ENCODE assay signal across 15 cellular contexts in the genomic region with DNA sequence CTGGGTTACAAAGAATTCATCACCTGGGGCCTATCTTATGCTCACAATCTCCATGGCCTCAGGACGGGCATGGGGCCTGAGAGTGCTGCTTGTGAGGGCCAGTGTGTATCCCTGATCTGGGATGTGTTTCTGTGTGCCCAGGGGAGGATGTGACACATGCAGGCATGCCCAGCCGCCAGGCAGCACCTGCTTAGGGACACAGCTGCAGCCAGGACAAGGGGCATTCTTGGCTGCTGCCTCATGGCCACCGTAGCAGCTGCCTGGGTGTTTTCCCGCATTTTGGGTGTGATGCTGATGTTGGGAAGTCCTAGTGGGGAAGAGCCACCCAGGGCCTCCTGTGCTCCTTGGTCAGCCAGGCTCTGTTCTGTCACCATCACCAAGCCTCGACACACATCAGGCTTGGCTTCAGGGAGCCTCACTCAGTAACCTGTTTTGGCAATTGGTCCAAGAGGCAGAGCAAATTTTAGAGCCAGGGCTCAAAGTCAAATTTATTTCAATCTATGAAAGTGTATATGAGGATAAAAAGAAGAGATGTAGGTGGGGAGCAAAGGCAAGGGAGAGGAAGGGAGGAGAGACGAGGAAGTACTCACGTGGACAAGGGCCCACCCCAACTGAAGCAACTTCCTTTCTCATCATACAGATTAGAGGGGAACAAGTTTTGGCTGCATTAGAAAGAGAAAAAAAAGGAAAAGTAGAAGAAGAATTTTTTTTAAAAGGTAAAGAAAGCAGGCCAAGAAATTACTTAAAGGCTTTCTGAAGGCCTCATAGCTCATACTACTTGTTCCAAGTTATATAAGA.
DNase-seq lines count a peak whose midpoint lies in the region; ATAC-seq, FAIRE-seq and TF ChIP-seq lines count a peak whose summit lies in the region.
"Had no signal": no experiment of that assay in that cellular context is flagged by ENCODE, and none has a peak within 500 bp of the region (broad histone marks: within the 10 kb centered on the region; RNA-seq: fewer than 3 reads in every experiment).

No MANE protein-coding gene starts in this region.

- DNase-seq in 8988T = peak; percentile 88
- peak; percentile 10 for DNase-seq in GF-D8 (lab: John Stamatoyannopoulos, UW)
- DNase-seq in PC-9 = peak; percentile 14 to 52
- peak; percentile 30 for DNase-seq in keratinocyte (ENCODE audit: low read depth, low spot score)
- no peak for DNase-seq in HFFc6
- no peak for DNase-seq in activated T-helper 2 cell treated with anti-CD3 and anti-CD28 coated beads, Interferon-gamma antibody, Interleukin-2, Interleukin-4, amounts not matched to agents 10 μg/mL and 5 μg/mL and 100 μg/mL, durations not matched to agents 14 hours and 24 hours and 36 hours (ENCODE audit: low spot score)
- DNase-seq in activated CD4-positive, CD25-positive, alpha-beta regulatory T cell treated with anti-CD3 and anti-CD28 coated beads, Interleukin-2, amount 50 U/mL, for 72 hours = no peak
- DNase-seq: activated T-cell treated with anti-CD3 and anti-CD28 coated beads, Interleukin-2, amount 50 U/mL, for 48 hours; NCI-H2107 had no signal

- H3K4me1 ChIP-seq in PC-9 (replicated peaks; ENCODE audit: insufficient read depth) = peaks cover 21% of the 10 kb centered on the region
- H3K4me1 ChIP-seq in keratinocyte (ENCODE audit: control insufficient read depth, extremely low read depth, insufficient read depth, low read length) = peaks cover 32% of the 10 kb centered on the region
- H3K4me1 ChIP-seq: parathyroid adenoma had no signal

- no peaks in the 10 kb centered on the region for H3K9me1 ChIP-seq in keratinocyte (ENCODE audit: control insufficient read depth, extremely low read depth, insufficient read depth, low read length)

- H3K27me3 ChIP-seq in PC-9 (ENCODE audit: insufficient read depth, low read depth) (no peaks in the 10 kb centered on the region), keratinocyte (ENCODE audit: control insufficient read depth, extremely low read depth, insufficient read depth, low read length) (no peaks in the 10 kb centered on the region)

- H3K79me2 ChIP-seq in PC-9 (ENCODE audit: low read depth) (no peaks in the 10 kb centered on the region), keratinocyte (ENCODE audit: control insufficient read depth, insufficient read depth, low read length) (no peaks in the 10 kb centered on the region)
- H3K79me2 ChIP-seq: parathyroid adenoma had no signal

- POLR2A ChIA-PET in PC-9 (lab: Charles Lee; ENCODE audit: unreplicated experiment) = no interaction called here

- H4K20me1 ChIP-seq in PC-9 (ENCODE audit: insufficient read depth) (no peaks in the 10 kb centered on the region), keratinocyte (ENCODE audit: control insufficient read depth, extremely low read depth, insufficient read depth, low read length) (no peaks in the 10 kb centered on the region)

- H3K27me3 Mint-ChIP-seq in HFFc6 (ENCODE audit: insufficient read depth) = peaks cover 1% of the 10 kb centered on the region; the same call in 1 of the 2 replicates
- no peaks in the 10 kb centered on the region for H3K27me3 Mint-ChIP-seq in activated T-helper 2 cell treated with anti-CD3 and anti-CD28 coated beads, Interferon-gamma antibody, Interleukin-2, Interleukin-4, amounts not matched to agents 10 μg/mL and 5 μg/mL and 100 μg/mL, durations not matched to agents 14 hours and 24 hours and 36 hours (ENCODE audit: low read depth)

- ATAC-seq in HG03095 (IDR thresholded peaks at IDR 0.05; ENCODE audit: unreplicated experiment) = no peak

- TF ChIP-seq CTCF in PC-9 (conservative IDR thresholded peaks at IDR 0.05) (no peak), keratinocyte (optimal IDR thresholded peaks at IDR 0.05 in 1 of 3, IDR thresholded peaks at IDR 0.05 in 1 of 3, conservative IDR thresholded peaks at IDR 0.05 in 1 of 3; ENCODE audit: extremely low read depth in 1 of 3, insufficient read depth in 2 of 3, low read length in 3 of 3) (no peak), HFFc6 (IDR thresholded peaks at IDR 0.05) (no peak)

- no peaks in the 10 kb centered on the region for H3K9me3 Mint-ChIP-seq in HFFc6
- H3K9me3 Mint-ChIP-seq in activated T-helper 2 cell treated with anti-CD3 and anti-CD28 coated beads, Interferon-gamma antibody, Interleukin-2, Interleukin-4, amounts not matched to agents 10 μg/mL and 5 μg/mL and 100 μg/mL, durations not matched to agents 14 hours and 24 hours and 36 hours = no peaks in the 10 kb centered on the region

- H3K36me3 Mint-ChIP-seq in HFFc6 (ENCODE audit: low read depth) = no peaks in the 10 kb centered on the region
- H3K36me3 Mint-ChIP-seq in activated T-helper 2 cell treated with anti-CD3 and anti-CD28 coated beads, Interferon-gamma antibody, Interleukin-2, Interleukin-4, amounts not matched to agents 10 μg/mL and 5 μg/mL and 100 μg/mL, durations not matched to agents 14 hours and 24 hours and 36 hours (ENCODE audit: low read depth) = peaks cover 6% of the 10 kb centered on the region

- no peak overlapping the region for H3K9ac ChIP-seq in keratinocyte (ENCODE audit: control insufficient read depth, extremely low read depth, insufficient read depth, low read length)
- H3K9ac ChIP-seq: parathyroid adenoma had no signal

- H3K27ac ChIP-seq in PC-9 = no peak overlapping the region
- no peak overlapping the region for H3K27ac ChIP-seq in keratinocyte (ENCODE audit: control insufficient read depth, insufficient read depth, low read length)
- H3K27ac ChIP-seq: epithelial cell of prostate, parathyroid adenoma, VCaP had no signal

- H3K9me3 ChIP-seq in PC-9 (ENCODE audit: insufficient read depth, low read depth) (no peaks in the 10 kb centered on the region), keratinocyte (ENCODE audit: control insufficient read depth, low read depth, low read length) (no peaks in the 10 kb centered on the region)

- H3K9me2 ChIP-seq in PC-9 (ENCODE audit: insufficient read depth) = no peaks in the 10 kb centered on the region

- no TSS peak for BruUV-seq in PC-9 (replicated peaks; lab: Mats Ljungman, UMichigan)

- intact Hi-C loops in PC-9 (cut with micrococcal nuclease; ENCODE audit: unreplicated experiment) = no loop called here
- intact Hi-C loops in activated T-helper 2 cell treated with anti-CD3 and anti-CD28 coated beads, Interferon-gamma antibody, Interleukin-2, Interleukin-4, amounts not matched to agents 10 μg/mL and 5 μg/mL and 100 μg/mL, durations not matched to agents 14 hours and 24 hours and 36 hours (cut with micrococcal nuclease) = no loop called here

- dilution Hi-C loops in keratinocyte (cut with MboI; ENCODE audit: extremely low pct_ligation_motif_present, low sequenced_read_pairs) = no loop called here

- H3K4me1 Mint-ChIP-seq in HFFc6 (ENCODE audit: low read depth) = peaks cover 57% of the 10 kb centered on the region
- H3K4me1 Mint-ChIP-seq in activated T-helper 2 cell treated with anti-CD3 and anti-CD28 coated beads, Interferon-gamma antibody, Interleukin-2, Interleukin-4, amounts not matched to agents 10 μg/mL and 5 μg/mL and 100 μg/mL, durations not matched to agents 14 hours and 24 hours and 36 hours (ENCODE audit: low read depth) = peaks cover 34% of the 10 kb centered on the region

- H3K27ac Mint-ChIP-seq in HFFc6 = no peak overlapping the region
- no peak overlapping the region for H3K27ac Mint-ChIP-seq in activated T-helper 2 cell treated with anti-CD3 and anti-CD28 coated beads, Interferon-gamma antibody, Interleukin-2, Interleukin-4, amounts not matched to agents 10 μg/mL and 5 μg/mL and 100 μg/mL, durations not matched to agents 14 hours and 24 hours and 36 hours

- H3K4me3 ChIP-seq in PC-9 (no peak overlapping the region), keratinocyte (ENCODE audit: control insufficient read depth in 2 of 3, extremely low read depth in 1 of 3, insufficient read depth in 2 of 3, low read depth in 1 of 3, low read length in 3 of 3) (no peak overlapping the region)
- H3K4me3 ChIP-seq: lung had no signal

- H3K4me2 ChIP-seq in PC-9 (no peak overlapping the region), keratinocyte (ENCODE audit: control insufficient read depth, extremely low read depth, insufficient read depth, low read depth, low read length) (no peak overlapping the region)

- H3K36me3 ChIP-seq in PC-9 (ENCODE audit: low read depth) (no peaks in the 10 kb centered on the region), keratinocyte (ENCODE audit: control insufficient read depth in 2 of 2, extremely low read depth in 1 of 2, insufficient read depth in 2 of 2, low read length in 2 of 2) (no peaks in the 10 kb centered on the region)

- H2AFZ ChIP-seq in PC-9 (no peak overlapping the region), keratinocyte (ENCODE audit: control insufficient read depth, low read length) (peak overlapping the region; percentile 26)
- H2AFZ ChIP-seq: parathyroid adenoma had no signal

- H3K4me3 Mint-ChIP-seq in HFFc6 = no peak overlapping the region
- H3K4me3 Mint-ChIP-seq in activated T-helper 2 cell treated with anti-CD3 and anti-CD28 coated beads, Interferon-gamma antibody, Interleukin-2, Interleukin-4, amounts not matched to agents 10 μg/mL and 5 μg/mL and 100 μg/mL, durations not matched to agents 14 hours and 24 hours and 36 hours (ENCODE audit: low read depth) = no peak overlapping the region

- H3F3A ChIP-seq in PC-9 (ENCODE audit: insufficient read depth, low read depth) = peaks cover 15% of the 10 kb centered on the region

- CTCF ChIA-PET in PC-9 (lab: Charles Lee) = interaction anchor here (0.5 to 0.6 kb wide), 2 partner anchors 9 to 1178 kb away, joined by 3 to 12 read pairs; no protein-coding TSS in a partner anchor

- FAIRE-seq in keratinocyte (lab: Jason Lieb, UNC) = peak; percentile 75
- FAIRE-seq: bronchial epithelial cell had no signal

Comparison
In these comparisons a context has a peak if more than half of its experiments do, and no peak if none do; other contexts are left out.
1. DNase-seq: peak in 8988T (single experiment), GF-D8 (single experiment), PC-9 (2 of 2) and keratinocyte (single experiment); none in HFFc6 (single experiment), activated T-helper 2 cell treated with anti-CD3 and anti-CD28 coated beads, Interferon-gamma antibody, Interleukin-2, Interleukin-4, amounts not matched to agents 10 μg/mL and 5 μg/mL and 100 μg/mL, durations not matched to agents 14 hours and 24 hours and 36 hours (single experiment) and activated CD4-positive, CD25-positive, alpha-beta regulatory T cell treated with anti-CD3 and anti-CD28 coated beads, Interleukin-2, amount 50 U/mL, for 72 hours (single experiment).